In genomic region chr22:35126993-35127392, GRCh38 we compare ENCODE assay signal across 19 cellular contexts.
DNase-seq lines count a peak whose midpoint lies in the region; ATAC-seq and TF ChIP-seq lines count a peak whose summit lies in the region.
"Had no signal": no experiment of that assay in that cellular context is flagged by ENCODE, and none has a peak within 500 bp of the region (broad histone marks: within the 10 kb centered on the region; RNA-seq: fewer than 3 reads in every experiment).

No MANE protein-coding gene starts in this region.

- H3K36me3 Mint-ChIP-seq in T-helper 17 cell (ENCODE audit: low read depth): peaks cover 2% of the 10 kb centered on the region

- peaks cover 2% of the 10 kb centered on the region for H3K4me1 Mint-ChIP-seq in T-helper 17 cell

- no peak overlapping the region for H3K4me3 Mint-ChIP-seq in T-helper 17 cell
- H3K4me3 Mint-ChIP-seq: T-helper 1 cell treated with Interleukin-12 subunit alpha and Interleukin-12 subunit beta and Interleukin-4 antibody, amounts not matched to agents 30 μg/mL and 1 μg/mL, for 36 hours had no signal

- H3K9me3 ChIP-seq in T-helper 17 cell (ENCODE audit: control insufficient read depth, low read length, poor library complexity, severe bottlenecking): no peaks in the 10 kb centered on the region
- H3K9me3 ChIP-seq: heart left ventricle, psoas muscle, upper lobe of right lung had no signal

- no peak overlapping the region for H3K27ac Mint-ChIP-seq in T-helper 17 cell
- H3K27ac Mint-ChIP-seq: activated T-cell treated with anti-CD3 and anti-CD28 coated beads, Interleukin-2, amount 50 U/mL, for 72 hours; T-helper 1 cell treated with Interleukin-12 subunit alpha and Interleukin-12 subunit beta and Interleukin-4 antibody, amounts not matched to agents 30 μg/mL and 1 μg/mL, for 36 hours had no signal

- ATAC-seq in GM19035 (IDR thresholded peaks at IDR 0.05; ENCODE audit: unreplicated experiment) (peak; percentile 55), GM21737 (IDR thresholded peaks at IDR 0.05; ENCODE audit: unreplicated experiment) (peak; percentile 51), HG03280 (IDR thresholded peaks at IDR 0.05; ENCODE audit: unreplicated experiment) (peak; percentile 35), GM21360 (IDR thresholded peaks at IDR 0.05; ENCODE audit: unreplicated experiment) (no peak), T-helper 17 cell (no peak), omental fat pad (ENCODE audit: low FRiP score) (no peak)
- ATAC-seq: heart left ventricle, psoas muscle, upper lobe of right lung had no signal

- peaks cover 72% of the 10 kb centered on the region for H3K27me3 Mint-ChIP-seq in T-helper 17 cell

- DNase-seq in GM10266 (ENCODE audit: extremely low spot score) (peak; percentile 57), T-helper 17 cell (no peak), NOMO-1 treated with dmso at 0.1 percent for 144 hours (lab: John Stamatoyannopoulos, UW; ENCODE audit: unreplicated experiment) (no peak), omental fat pad (ENCODE audit: low spot score) (no peak)
- DNase-seq: activated CD4-positive, alpha-beta T cell treated with anti-CD3 and anti-CD28 coated beads for 48 hours; GOT3; heart left ventricle; KG1; NCI-H1694; NCI-H524; psoas muscle; stimulated activated CD4-positive, alpha-beta T cell treated with anti-CD3 and anti-CD28 coated beads, Interleukin-1b, Interleukin-23, amount 100 ng/mL, for 48 hours; upper lobe of right lung had no signal

- TF ChIP-seq CTCF in GM10266 (IDR thresholded peaks at IDR 0.05; ENCODE audit: control insufficient read depth, insufficient read depth, low read depth, missing control alignments) (no peak), omental fat pad (IDR thresholded peaks at IDR 0.05) (no peak)

Comparison
In these comparisons a context has a peak if more than half of its experiments do, and no peak if none do; other contexts are left out.
1. ATAC-seq: peak in GM19035 (single experiment), GM21737 (single experiment) and HG03280 (single experiment); none in GM21360 (single experiment), T-helper 17 cell (single experiment) and omental fat pad (single experiment).